Comparison of ENCODE assay signal across 8 cellular contexts in genomic region chr11:62841361-62842170, GRCh38. TPM values are rescaled to one million over a fixed set of nuclear protein-coding genes. Genes with fewer than 3 reads are reported as not detected.
A peak's percentile ranks its signal among the peaks of the same experiment; 100 is the strongest.
DNase-seq lines count a peak whose midpoint lies in the region; ATAC-seq lines count a peak whose summit lies in the region.

No MANE protein-coding gene starts in this region.

- ATAC-seq in HG03432 (IDR thresholded peaks at IDR 0.05; ENCODE audit: unreplicated experiment) (peak; percentile 60), left lobe of liver (peak; percentile 77)

- peaks cover 7% of the 10 kb centered on the region for H4K20me1 ChIP-seq in BLaER1

- peak overlapping the region; percentile 95 for H3K27ac ChIP-seq in BLaER1

- H3K4me3 ChIP-seq in BLaER1: peak overlapping the region; percentile 92

- peak overlapping the region; percentile 94 for H3K9ac ChIP-seq in BLaER1

- peaks cover 33% of the 10 kb centered on the region for H3K4me1 ChIP-seq in BLaER1

- DNase-seq in GM19238 (ENCODE audit: insufficient read length, low spot score) (peak; percentile 75), NCI-H510A (lab: John Stamatoyannopoulos, UW) (peak; percentile 89), dermis blood vessel endothelial cell (peak; percentile 98), left lobe of liver (ENCODE audit: low spot score) (peak; percentile 88)
- peak; percentile 82 to 83 for DNase-seq in activated CD4-positive, alpha-beta T cell treated with anti-CD3 and anti-CD28 coated beads for 4 hours
- peak; percentile 74 to 78 for DNase-seq in stimulated activated CD4-positive, alpha-beta T cell treated with anti-CD3 and anti-CD28 coated beads, Interleukin-2, amount 100 ng/mL, for 48 hours

- H3K4me2 ChIP-seq in BLaER1: peak overlapping the region; percentile 84

- no peaks in the 10 kb centered on the region for H3K27me3 ChIP-seq in BLaER1

- H3K36me3 ChIP-seq in BLaER1: peaks cover 15% of the 10 kb centered on the region

- no peaks in the 10 kb centered on the region for H3K9me3 ChIP-seq in BLaER1

RNA-seq across cellular contexts. Expression of gene WDR74, which starts 2.2 kb away (rescaled TPM):
- total RNA-seq in dermis blood vessel endothelial cell: 39.4 and 46.3 TPM in 2 replicates
- total RNA-seq in left lobe of liver: 20.5 TPM

RNA-seq across cellular contexts. Expression of gene TEX54, which starts 8.9 kb away (rescaled TPM):
- not detected in 2 replicates for total RNA-seq in dermis blood vessel endothelial cell
- not detected for total RNA-seq in left lobe of liver

RNA-seq across cellular contexts. Expression of gene STX5, which starts 9.7 kb away (rescaled TPM):
- total RNA-seq in dermis blood vessel endothelial cell: 34.4 and 36.8 TPM in 2 replicates
- total RNA-seq in left lobe of liver: 23.8 TPM

RNA-seq across cellular contexts. Expression of gene NXF1, which starts 36.3 kb away (rescaled TPM):
- total RNA-seq in dermis blood vessel endothelial cell (38.1 and 44.2 TPM in 2 replicates), left lobe of liver (42.8 TPM)

RNA-seq across cellular contexts. Expression of gene SLC3A2, which starts 39.1 kb away (rescaled TPM):
- total RNA-seq in dermis blood vessel endothelial cell (77.9 and 84.9 TPM in 2 replicates), left lobe of liver (64.8 TPM)

Comparison
In these comparisons a context has a peak if more than half of its experiments do, and no peak if none do; other contexts are left out.
1. Peak in every context shown above with its lines: DNase-seq, ATAC-seq, H3K4me3 ChIP-seq and H3K27ac ChIP-seq.